In the genomic region with DNA sequence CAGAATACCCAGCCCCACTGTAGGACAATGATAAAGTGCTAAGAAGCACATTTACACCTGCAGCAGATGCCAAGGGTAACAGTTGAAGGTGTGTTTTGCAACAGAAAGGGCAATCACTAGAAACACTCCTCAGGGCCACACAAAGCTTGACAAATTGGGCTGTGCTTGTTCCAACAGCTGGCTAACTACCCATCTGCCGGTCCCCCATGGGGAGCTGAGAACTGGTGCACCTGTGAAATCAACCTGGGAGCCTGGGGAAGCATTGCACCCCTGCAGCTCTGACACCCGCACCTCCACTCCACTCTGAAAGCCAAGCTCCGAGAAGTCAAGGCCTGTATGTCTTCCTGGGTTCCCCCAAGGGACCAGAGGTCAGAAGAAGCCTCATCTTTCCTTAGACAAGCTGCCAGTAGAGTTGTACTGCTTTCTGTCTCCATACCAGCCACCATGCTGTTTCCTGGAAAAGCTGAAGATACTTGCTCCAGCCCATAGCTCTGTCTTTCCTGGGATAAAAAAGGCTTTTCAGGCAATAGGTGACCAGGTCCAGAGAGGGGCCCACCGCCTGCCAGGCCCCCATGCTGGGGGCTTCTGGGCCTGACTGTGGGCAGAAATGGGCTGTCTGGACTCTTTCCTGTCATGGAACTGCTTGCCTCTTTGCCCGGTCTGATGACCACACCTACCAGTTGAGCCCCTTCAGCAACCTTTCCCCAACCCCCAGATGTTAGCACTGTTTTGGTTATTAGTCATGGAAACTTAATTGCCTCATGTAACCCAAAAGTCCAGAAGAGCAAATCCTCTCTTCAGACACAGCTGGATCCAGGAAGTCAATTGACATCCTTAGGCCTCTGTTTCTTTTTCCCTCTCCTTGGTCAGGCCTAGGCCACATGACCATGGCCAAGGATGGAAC, we compare ENCODE assay signal across 16 cellular contexts.
DNase-seq lines count a peak whose midpoint lies in the region; ATAC-seq and TF ChIP-seq lines count a peak whose summit lies in the region.
"Had no signal": no experiment of that assay in that cellular context is flagged by ENCODE, and none has a peak within 500 bp of the region (broad histone marks: within the 10 kb centered on the region; RNA-seq: fewer than 3 reads in every experiment).

No MANE protein-coding gene starts in this region.

- H3K4ac ChIP-seq in mesenchymal stem cell (ENCODE audit: low read depth in 1 of 2, low read length in 2 of 2): no peak overlapping the region

- no peak overlapping the region for H4K8ac ChIP-seq in mesenchymal stem cell (ENCODE audit: low read length)

- no peaks in the 10 kb centered on the region for H3K9me3 Mint-ChIP-seq in mesothelial cell of epicardium
- H3K9me3 Mint-ChIP-seq: GM23338 had no signal

- in situ Hi-C loops in GM23248 (cut with MboI): no loop called here

- H4K20me1 ChIP-seq in GM23248 (ENCODE audit: insufficient read depth): no peaks in the 10 kb centered on the region

- peaks cover 20% of the 10 kb centered on the region for H3K4me1 Mint-ChIP-seq in mesothelial cell of epicardium

- ATAC-seq in GM18858 (IDR thresholded peaks at IDR 0.05; ENCODE audit: unreplicated experiment): peak; percentile 37
- ATAC-seq: GM23338 had no signal

- no peaks in the 10 kb centered on the region for H3K36me3 ChIP-seq in GM23248 (ENCODE audit: low read depth)
- H3K36me3 ChIP-seq in mesenchymal stem cell (ENCODE audit: control insufficient read depth in 1 of 2, insufficient read depth in 2 of 2, low read depth in 1 of 2, low read length in 2 of 2): no peaks in the 10 kb centered on the region

- no peak overlapping the region for H3K9ac ChIP-seq in GM23248
- no peak overlapping the region for H3K9ac ChIP-seq in mesenchymal stem cell (ENCODE audit: low read length)

- H3K36me3 Mint-ChIP-seq in mesothelial cell of epicardium: no peaks in the 10 kb centered on the region
- H3K36me3 Mint-ChIP-seq: brain had no signal

- H2AK5ac ChIP-seq in mesenchymal stem cell (ENCODE audit: low read length, severe bottlenecking): peak overlapping the region; percentile 12

- no peak overlapping the region for H2BK120ac ChIP-seq in mesenchymal stem cell (ENCODE audit: low read depth, low read length)

- H3K79me1 ChIP-seq in mesenchymal stem cell (replicated peaks; ENCODE audit: low read length, poor library complexity, severe bottlenecking): no peaks in the 10 kb centered on the region

- peak overlapping the region; percentile 9 for H2BK5ac ChIP-seq in mesenchymal stem cell (ENCODE audit: low read depth, low read length, poor library complexity, severe bottlenecking)

- no peaks in the 10 kb centered on the region for H3K27me3 Mint-ChIP-seq in mesothelial cell of epicardium (ENCODE audit: low read depth)

- H3K4me3 Mint-ChIP-seq in mesothelial cell of epicardium: no peak overlapping the region
- H3K4me3 Mint-ChIP-seq: brain, GM23338 had no signal

- no peak overlapping the region for H2AFZ ChIP-seq in GM23248
- no peak overlapping the region for H2AFZ ChIP-seq in mesenchymal stem cell (ENCODE audit: low read depth, low read length)
- H2AFZ ChIP-seq: GM23338 had no signal

- H3K4me1 ChIP-seq in GM23248 (ENCODE audit: insufficient read depth) (peaks cover 33% of the 10 kb centered on the region), mesenchymal stem cell (ENCODE audit: control insufficient read depth, insufficient read depth, low read depth, low read length) (peaks cover 17% of the 10 kb centered on the region)

- H3K27me3 ChIP-seq in GM23248 (replicated peaks; ENCODE audit: insufficient read depth): no peaks in the 10 kb centered on the region
- H3K27me3 ChIP-seq in mesenchymal stem cell (ENCODE audit: control insufficient read depth in 1 of 2, insufficient read depth in 1 of 2, low read length in 2 of 2): peaks cover 3 to 5% of the 10 kb centered on the region in 2 experiments

- H3K14ac ChIP-seq in mesenchymal stem cell (ENCODE audit: low read length in 2 of 2): no peak overlapping the region

- H3K27ac ChIP-seq in GM23248: no peak overlapping the region
- H3K27ac ChIP-seq in mesenchymal stem cell (ENCODE audit: low read length, poor library complexity, severe bottlenecking): peak overlapping the region; percentile 30

- DNase-seq in GM23248 (peak; percentile 42), NCI-H2171 (lab: John Stamatoyannopoulos, UW) (peak; percentile 10), mesenchymal stem cell (peak; percentile 14), mesothelial cell of epicardium (ENCODE audit: low spot score in 2 of 2, unreplicated experiment in 2 of 2) (no peak), dedifferentiated amniotic fluid mesenchymal stem cell (ENCODE audit: extremely low spot score) (no peak), HK-2 (ENCODE audit: unreplicated experiment) (no peak), C1 segment of cervical spinal cord (lab: John Stamatoyannopoulos, UW) (no peak)
- DNase-seq: mammary epithelial cell; NCI-H510A; SIG-M5; stimulated activated CD4-positive, alpha-beta T cell treated with anti-CD3 and anti-CD28 coated beads, Interleukin-4, amount 100 ng/mL, for 24 hours; substantia nigra had no signal

- H3K23ac ChIP-seq in mesenchymal stem cell (ENCODE audit: low read length in 2 of 2): no peak overlapping the region

- no peak overlapping the region for H3K18ac ChIP-seq in mesenchymal stem cell (ENCODE audit: low read depth in 1 of 2, low read length in 2 of 2)

- H3K27ac Mint-ChIP-seq in mesothelial cell of epicardium: no peak overlapping the region
- H3K27ac Mint-ChIP-seq: brain, GM23338, progenitor cell of endocrine pancreas had no signal

- H3K9me3 ChIP-seq in GM23248 (ENCODE audit: low read depth): no peaks in the 10 kb centered on the region
- no peaks in the 10 kb centered on the region for H3K9me3 ChIP-seq in mesenchymal stem cell (ENCODE audit: control insufficient read depth, low read length)

- H2BK12ac ChIP-seq in mesenchymal stem cell (ENCODE audit: low read length in 2 of 2): no peak overlapping the region

- H4K91ac ChIP-seq in mesenchymal stem cell (ENCODE audit: low read length): no peak overlapping the region

- H2BK15ac ChIP-seq in mesenchymal stem cell (ENCODE audit: low read depth, poor library complexity, severe bottlenecking): no peak overlapping the region

- no peak overlapping the region for H3K4me2 ChIP-seq in GM23248 (ENCODE audit: unreplicated experiment)
- no peak overlapping the region for H3K4me2 ChIP-seq in mesenchymal stem cell (ENCODE audit: low read length, poor library complexity, severe bottlenecking)
- H3K4me2 ChIP-seq: GM23338 had no signal

- H3K79me2 ChIP-seq in GM23248 (ENCODE audit: insufficient read depth): no peaks in the 10 kb centered on the region

- H3F3A ChIP-seq in GM23248 (ENCODE audit: insufficient read depth): peaks cover 22% of the 10 kb centered on the region

- WGBS in GM23248 (ENCODE audit: low coverage in 1 of 2, low lambda C conversion rate in 2 of 2, missing lambda C conversion rate in 2 of 2), 2 experiments: 83 to 85% methylated on average over 5 of the region's 5 CpGs
- 76% methylated on average over 5 of the region's 5 CpGs for WGBS in mesenchymal stem cell

- no peak overlapping the region for H3K4me3 ChIP-seq in GM23248
- no peak overlapping the region for H3K4me3 ChIP-seq in mesenchymal stem cell (ENCODE audit: insufficient read depth in 1 of 2, low read depth in 1 of 2, low read length in 2 of 2)
- H3K4me3 ChIP-seq: GM23338 had no signal

- no peaks in the 10 kb centered on the region for H3K9me2 ChIP-seq in GM23248 (ENCODE audit: insufficient read depth)

- TF ChIP-seq CTCF in mesothelial cell of epicardium (IDR thresholded peaks at IDR 0.05; ENCODE audit: unreplicated experiment): no peak

Comparison
In these comparisons a context has a peak if more than half of its experiments do, and no peak if none do; other contexts are left out.
1. DNase-seq: peak in GM23248 (single experiment), NCI-H2171 (single experiment) and mesenchymal stem cell (single experiment); none in mesothelial cell of epicardium (0 of 2), dedifferentiated amniotic fluid mesenchymal stem cell (single experiment), HK-2 (single experiment) and C1 segment of cervical spinal cord (0 of 14).